ENCODE assay signal across 19 cellular contexts in the genomic region with DNA sequence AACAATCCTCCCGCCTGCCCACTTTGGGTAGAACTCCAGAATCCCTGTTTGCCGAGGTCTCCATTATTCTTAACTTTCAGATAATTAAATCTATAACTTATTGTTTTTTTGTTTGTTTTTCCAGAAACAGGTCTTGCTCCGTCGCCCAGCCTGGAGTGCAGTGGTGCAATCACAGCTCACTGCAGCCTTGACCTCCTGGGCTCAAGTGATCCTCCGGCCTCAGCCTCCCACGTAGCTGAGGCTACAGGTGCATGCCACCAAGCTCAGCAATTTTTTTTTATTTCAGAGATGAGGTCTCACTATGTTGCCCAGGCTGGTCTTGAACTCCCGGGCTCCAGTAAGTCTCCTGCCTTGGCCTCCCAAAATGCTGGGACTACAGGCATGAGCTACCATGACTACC. TPM values are rescaled to one million over a fixed set of nuclear protein-coding genes. Genes with fewer than 3 reads are reported as not detected.
DNase-seq lines count a peak whose midpoint lies in the region; ATAC-seq, FAIRE-seq and TF ChIP-seq lines count a peak whose summit lies in the region.
"Had no signal": no experiment of that assay in that cellular context is flagged by ENCODE, and none has a peak within 500 bp of the region (broad histone marks: within the 10 kb centered on the region; RNA-seq: fewer than 3 reads in every experiment).

No MANE protein-coding gene starts in this region.

- no peak for TF ChIP-seq POLR2A in spleen (IDR thresholded peaks at IDR 0.05)
- no peak for TF ChIP-seq POLR2A in testis (IDR thresholded peaks at IDR 0.05)

- intact Hi-C loops in CD8-positive, alpha-beta T cell (cut with DNase I, micrococcal nuclease): no loop called here
- intact Hi-C loops in kidney (cut with DNase I) (no loop called here), spleen (cut with DNase I; ENCODE audit: low total_unique reads) (no loop called here), testis (cut with DNase I; ENCODE audit: low total_unique reads) (no loop called here)

- H3K4me3 Mint-ChIP-seq in CD8-positive, alpha-beta T cell: no peak overlapping the region
- H3K4me3 Mint-ChIP-seq: activated naive CD8-positive, alpha-beta T cell treated with anti-CD3 and anti-CD28 coated beads, Interleukin-2, amount 10 ng/mL, durations not matched to agents 7 days and 5 days had no signal

- POLR2A ChIA-PET in CD8-positive, alpha-beta T cell (lab: Charles Lee): interaction anchor here (0.6 kb wide), 2 partner anchors 173 to 268 kb away, joined by 4 to 6 read pairs; no protein-coding TSS in a partner anchor
- POLR2A ChIA-PET in RWPE1 (lab: Yijun Ruan, JAX; ENCODE audit: low non-redundant PET): no interaction called here

- H3K9ac ChIP-seq in kidney (ENCODE audit: low read length in 2 of 2): no peak overlapping the region

- peaks cover 60% of the 10 kb centered on the region for H3K4me1 Mint-ChIP-seq in CD8-positive, alpha-beta T cell (ENCODE audit: low read depth)

- H3K27me3 Mint-ChIP-seq in CD8-positive, alpha-beta T cell (ENCODE audit: low read depth): no peaks in the 10 kb centered on the region
- H3K27me3 Mint-ChIP-seq: activated naive CD8-positive, alpha-beta T cell treated with anti-CD3 and anti-CD28 coated beads, Interleukin-2, amount 10 ng/mL, durations not matched to agents 7 days and 5 days had no signal

- H3K27me3 ChIP-seq in CD8-positive, alpha-beta T cell (ENCODE audit: insufficient read depth, low read length): no peaks in the 10 kb centered on the region
- H3K27me3 ChIP-seq in spleen (replicated peaks in 1 of 7) (no peaks in the 10 kb centered on the region), testis (no peaks in the 10 kb centered on the region)
- H3K27me3 ChIP-seq: BE2C had no signal

- H3K4me1 ChIP-seq in CD8-positive, alpha-beta T cell (ENCODE audit: insufficient read depth, low read length): peaks cover 22% of the 10 kb centered on the region
- peaks cover 14 to 15% of the 10 kb centered on the region in 2 donors for H3K4me1 ChIP-seq in kidney (ENCODE audit: control insufficient read depth in 1 of 2, insufficient read depth in 1 of 2, low read depth in 1 of 2, low read length in 2 of 2)
- H3K4me1 ChIP-seq in spleen: peaks cover 4 to 72% (median 38%) of the 10 kb centered on the region in 6 donors
- H3K4me1 ChIP-seq in testis: peaks cover 40% of the 10 kb centered on the region

- no peak for TF ChIP-seq CTCF in CD8-positive, alpha-beta T cell (IDR thresholded peaks at IDR 0.05)
- TF ChIP-seq CTCF in RWPE1 (conservative IDR thresholded peaks at IDR 0.05; ENCODE audit: low read depth) (no peak), kidney (IDR thresholded peaks at IDR 0.05; ENCODE audit: borderline replicate concordance, extremely low read depth, insufficient read depth) (no peak), spleen (IDR thresholded peaks at IDR 0.05 in 8 of 11, conservative IDR thresholded peaks at IDR 0.05 in 3 of 11) (no peak), testis (IDR thresholded peaks at IDR 0.05) (no peak)

- CTCF ChIA-PET in CD8-positive, alpha-beta T cell (lab: Charles Lee): interaction anchor here (1.8 to 3.5 kb wide), 2 partner anchors 16 to 56 kb away, joined by 4 to 14 read pairs; no protein-coding TSS in a partner anchor
- CTCF ChIA-PET in RWPE1 (lab: Yijun Ruan, JAX): interaction anchor here (0.6 to 5.0 kb wide), 2 partner anchors 55 to 56 kb away, joined by 3 to 25 read pairs; no protein-coding TSS in a partner anchor

- WGBS in spleen, 5 donors: 95 to 97% (median 96%) methylated on average over 7 of the region's 7 CpGs
- 56 to 76% methylated on average over 7 of the region's 7 CpGs for WGBS in testis, 2 donors

- H3K27ac Mint-ChIP-seq in CD8-positive, alpha-beta T cell: peak overlapping the region; percentile 52
- H3K27ac Mint-ChIP-seq: activated naive CD8-positive, alpha-beta T cell treated with anti-CD3 and anti-CD28 coated beads, Interleukin-2, amount 10 ng/mL, durations not matched to agents 7 days and 5 days had no signal

- no peak for ATAC-seq in CD8-positive, alpha-beta T cell

- no peak for DNase-seq in CD8-positive, alpha-beta T cell
- DNase-seq in RWPE1 (ENCODE audit: low spot score) (no peak), kidney (no peak), spleen (peak; percentile 15), testis (no peak), T1000 (lab: John Stamatoyannopoulos, UW) (no peak), NOMO-1 treated with dmso at 0.1 percent for 144 hours (lab: John Stamatoyannopoulos, UW; ENCODE audit: unreplicated experiment) (no peak), frontal cortex (ENCODE audit: low spot score in 2 of 2) (no peak)
- DNase-seq: activated CD4-positive, CD25-positive, alpha-beta regulatory T cell treated with anti-CD3 and anti-CD28 coated beads, Interleukin-2, amount 50 U/mL, for 72 hours; activated naive CD8-positive, alpha-beta T cell treated with anti-CD3 and anti-CD28 coated beads, Interleukin-2, amount 10 ng/mL, durations not matched to agents 7 days and 5 days; BE2C; cerebellar nuclear complex; DMS79 treated with DMSO at 0.1 percent for 48 hours; NCI-H2081 treated with DMSO at 0.1 percent for 48 hours; NCI-H82; RPMI8226; T-helper 2 cell had no signal

- no peaks in the 10 kb centered on the region for H3K9me3 ChIP-seq in CD8-positive, alpha-beta T cell (ENCODE audit: low read length)
- H3K9me3 ChIP-seq in kidney (ENCODE audit: control insufficient read depth in 1 of 2, low read length in 2 of 2): no peaks in the 10 kb centered on the region
- no peaks in the 10 kb centered on the region for H3K9me3 ChIP-seq in spleen
- H3K9me3 ChIP-seq in testis: no peaks in the 10 kb centered on the region
- H3K9me3 ChIP-seq: BE2C had no signal

- no peak overlapping the region for H3K27ac ChIP-seq in CD8-positive, alpha-beta T cell (ENCODE audit: low read depth, low read length)
- H3K27ac ChIP-seq in RWPE1: peak overlapping the region; percentile 100
- H3K27ac ChIP-seq in kidney (ENCODE audit: low read depth in 2 of 2, low read length in 2 of 2): peak overlapping the region; percentile 1 to 66
- H3K27ac ChIP-seq in spleen: peak overlapping the region in 1 of 8 donors; percentile 28
- peak overlapping the region in 1 of 2 donors; percentile 12 for H3K27ac ChIP-seq in testis

- FAIRE-seq in kidney (lab: Jason Lieb, UNC) (no peak), frontal cortex (lab: Jason Lieb, UNC) (no peak)
- FAIRE-seq: islet of Langerhans, urothelium cell line had no signal

- peaks cover 13% of the 10 kb centered on the region for H3K36me3 ChIP-seq in CD8-positive, alpha-beta T cell (ENCODE audit: insufficient read depth, low read length)
- H3K36me3 ChIP-seq in kidney (ENCODE audit: control insufficient read depth in 1 of 2, insufficient read depth in 2 of 2, low read length in 2 of 2): no peaks in the 10 kb centered on the region
- H3K36me3 ChIP-seq in spleen: peaks cover 0 to 68% (median 0%) of the 10 kb centered on the region in 6 donors
- H3K36me3 ChIP-seq in testis (ENCODE audit: low read depth, missing control alignments): no peaks in the 10 kb centered on the region

- H3K4me3 ChIP-seq in CD8-positive, alpha-beta T cell (ENCODE audit: low read depth, low read length): no peak overlapping the region
- no peak overlapping the region for H3K4me3 ChIP-seq in kidney (ENCODE audit: low read length in 2 of 2)
- H3K4me3 ChIP-seq in spleen: no peak overlapping the region
- no peak overlapping the region for H3K4me3 ChIP-seq in testis

- peaks cover 55% of the 10 kb centered on the region for H3K36me3 Mint-ChIP-seq in CD8-positive, alpha-beta T cell

- no peaks in the 10 kb centered on the region for H3K9me3 Mint-ChIP-seq in CD8-positive, alpha-beta T cell
- H3K9me3 Mint-ChIP-seq: activated naive CD8-positive, alpha-beta T cell treated with anti-CD3 and anti-CD28 coated beads, Interleukin-2, amount 10 ng/mL, durations not matched to agents 7 days and 5 days had no signal

RNA-seq across cellular contexts. Expression of gene ZMYND8, which starts 28.8 kb away (rescaled TPM):
- total RNA-seq in CD8-positive, alpha-beta T cell: 10 to 100 TPM; 23.2 to 27.0 TPM
- total RNA-seq in kidney (37.5 TPM), spleen (10 to 100 TPM; 30.3 to 64.0 (median 56.0) TPM), testis (100 to 1,000 TPM in 1 of 2 donors, 10 to 100 TPM in 1; 87.2 to 102 TPM), frontal cortex (36.7 TPM)
- polyA plus RNA-seq in kidney (ENCODE audit: insufficient read depth, low read depth, low replicate concordance) (10.5 TPM), spleen (10 to 100 TPM; 12.5 to 16.8 (median 15.6) TPM), testis (ENCODE audit: insufficient read depth, low read depth, low replicate concordance) (30.4 TPM)
